26 cellular contexts compared by ENCODE assay signal in the genomic region with DNA sequence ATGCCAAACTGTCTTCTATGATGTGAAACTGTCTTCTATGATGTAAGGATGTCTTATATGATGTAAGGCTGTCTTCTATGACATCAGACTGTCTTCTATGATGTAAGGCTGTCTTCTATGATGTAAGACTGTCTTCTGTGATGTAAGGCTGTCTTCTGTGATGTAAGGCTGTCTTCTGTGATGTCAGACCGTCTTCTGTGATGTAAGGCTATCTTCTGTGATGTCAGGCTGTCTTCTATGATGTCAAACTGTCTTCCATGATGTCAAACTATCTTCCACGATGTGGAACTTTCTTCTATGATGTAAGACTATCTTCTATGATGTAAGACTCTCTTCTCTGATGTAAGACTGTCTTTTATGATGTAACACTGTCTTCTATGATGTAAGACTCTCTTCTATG.
"Had no signal": no experiment of that assay in that cellular context is flagged by ENCODE, and none has a peak within 500 bp of the region (broad histone marks: within the 10 kb centered on the region; RNA-seq: fewer than 3 reads in every experiment).

No MANE protein-coding gene starts in this region.

- H3K36me3 ChIP-seq: adrenal gland, right atrium auricular region, thyroid gland, WERI-Rb-1 had no signal

- H3K4me1 Mint-ChIP-seq: activated naive CD4-positive, alpha-beta T cell treated with anti-CD3 and anti-CD28 coated beads, Interleukin-2, amount 50 U/mL, for 24 hours had no signal

- H3K9me3 Mint-ChIP-seq: activated naive CD4-positive, alpha-beta T cell treated with anti-CD3 and anti-CD28 coated beads, Interleukin-2, amount 50 U/mL, for 24 hours; mesothelial cell of epicardium; natural killer cell had no signal

- H3K4me3 Mint-ChIP-seq: activated CD4-positive, alpha-beta T cell treated with anti-CD3 and anti-CD28 coated beads, Interleukin-2, amount 10 ng/mL, durations not matched to agents 7 days and 5 days; activated CD8-positive, alpha-beta T cell treated with anti-CD3 and anti-CD28 coated beads, Interleukin-2, amount 10 ng/mL, durations not matched to agents 7 days and 5 days; activated naive CD4-positive, alpha-beta T cell treated with anti-CD3 and anti-CD28 coated beads, Interleukin-2, amount 50 U/mL, for 24 hours; activated T-helper 1 cell treated with anti-CD3 and anti-CD28 coated beads, Interleukin-12 subunit alpha, Interleukin-12 subunit beta, Interleukin-2, Interleukin-4 antibody, amounts not matched to agents 30 ng/mL and 10 ng/mL and 1 ng/mL, durations not matched to agents 14 hours and 24 hours and 36 hours; mesothelial cell of epicardium; natural killer cell; stimulated activated naive CD8-positive, alpha-beta T cell treated with anti-CD3 and anti-CD28 coated beads, Interleukin-15, Interleukin-2, amounts not matched to agents 100 ng/mL and 50 ng/mL, for 24 hours; T-helper 2 cell treated with Interferon-gamma antibody and Interleukin-4, amounts not matched to agents 5 μg/mL and 100 μg/mL, for 36 hours had no signal

- ATAC-seq: activated CD8-positive, alpha-beta T cell treated with anti-CD3 and anti-CD28 coated beads, Interleukin-2, amount 10 ng/mL, durations not matched to agents 7 days and 5 days; esophagus mucosa; gastroesophageal sphincter; left ventricle myocardium superior; natural killer cell; upper lobe of right lung had no signal

- H3K4me3 ChIP-seq: adrenal gland, gastroesophageal sphincter, right atrium auricular region, thyroid gland, upper lobe of right lung had no signal

- DNase-seq: activated CD4-positive, alpha-beta T cell treated with anti-CD3 and anti-CD28 coated beads, Interleukin-2, amount 10 ng/mL, durations not matched to agents 7 days and 5 days; activated CD4-positive, CD25-positive, alpha-beta regulatory T cell treated with anti-CD3 and anti-CD28 coated beads, Interleukin-2, amount 50 U/mL, for 72 hours; activated CD8-positive, alpha-beta T cell treated with anti-CD3 and anti-CD28 coated beads, Interleukin-2, amount 10 ng/mL, durations not matched to agents 7 days and 5 days; activated gamma-delta T cell; adrenal gland; central memory CD4-positive, alpha-beta T cell; effector memory CD4-positive, alpha-beta T cell; head of caudate nucleus; hypothalamus; left ventricle myocardium superior; mammary epithelial cell; natural killer cell; stimulated activated CD4-positive, alpha-beta T cell treated with anti-CD3 and anti-CD28 coated beads, Interleukin-4, amount 100 ng/mL, for 4 hours; substantia nigra; thyroid gland; upper lobe of right lung; WERI-Rb-1 had no signal

- H3K27ac Mint-ChIP-seq: activated CD4-positive, alpha-beta T cell treated with anti-CD3 and anti-CD28 coated beads, Interleukin-2, amount 10 ng/mL, durations not matched to agents 7 days and 5 days; activated CD8-positive, alpha-beta T cell treated with anti-CD3 and anti-CD28 coated beads, Interleukin-2, amount 10 ng/mL, durations not matched to agents 7 days and 5 days; activated naive CD4-positive, alpha-beta T cell treated with anti-CD3 and anti-CD28 coated beads, Interleukin-2, amount 50 U/mL, for 24 hours; activated T-helper 1 cell treated with anti-CD3 and anti-CD28 coated beads, Interleukin-12 subunit alpha, Interleukin-12 subunit beta, Interleukin-2, Interleukin-4 antibody, amounts not matched to agents 30 ng/mL and 10 ng/mL and 1 ng/mL, durations not matched to agents 14 hours and 24 hours and 36 hours; mesothelial cell of epicardium; natural killer cell; progenitor cell of endocrine pancreas; stimulated activated naive CD8-positive, alpha-beta T cell treated with anti-CD3 and anti-CD28 coated beads, Interleukin-15, Interleukin-2, amounts not matched to agents 100 ng/mL and 50 ng/mL, for 24 hours; T-helper 2 cell treated with Interferon-gamma antibody and Interleukin-4, amounts not matched to agents 5 μg/mL and 100 μg/mL, for 36 hours had no signal

- H3K4me1 ChIP-seq: adrenal gland had no signal

- H3K36me3 Mint-ChIP-seq: activated naive CD4-positive, alpha-beta T cell treated with anti-CD3 and anti-CD28 coated beads, Interleukin-2, amount 50 U/mL, for 24 hours; mesothelial cell of epicardium; natural killer cell had no signal

- H3K27ac ChIP-seq: adrenal gland, right atrium auricular region, thyroid gland, upper lobe of right lung, WERI-Rb-1 had no signal

- H3K9me3 ChIP-seq: adrenal gland, gastroesophageal sphincter, right atrium auricular region, thyroid gland, upper lobe of right lung had no signal
